19 cellular contexts compared by ENCODE assay signal in genomic region chr17:21228845-21229244, GRCh38. TPM values are rescaled to one million over a fixed set of nuclear protein-coding genes. Genes with fewer than 3 reads are reported as not detected.
DNase-seq lines count a peak whose midpoint lies in the region; ATAC-seq, FAIRE-seq and TF ChIP-seq lines count a peak whose summit lies in the region.
"Had no signal": no experiment of that assay in that cellular context is flagged by ENCODE, and none has a peak within 500 bp of the region (broad histone marks: within the 10 kb centered on the region; RNA-seq: fewer than 3 reads in every experiment).

No MANE protein-coding gene starts in this region.

- H3K27me3 Mint-ChIP-seq in endothelial cell (ENCODE audit: unreplicated experiment) = peaks cover 3% of the 10 kb centered on the region
- H3K27me3 Mint-ChIP-seq in activated CD4-positive, alpha-beta T cell treated with anti-CD3 and anti-CD28 coated beads, Interleukin-2, amount 10 ng/mL, durations not matched to agents 24 days and 14 days = no peaks in the 10 kb centered on the region
- H3K27me3 Mint-ChIP-seq: CD4-positive, alpha-beta memory T cell had no signal

- POLR2A ChIA-PET in A549 (lab: Yijun Ruan, JAX) (interaction anchor here (0.7 to 1.2 kb wide), 2 partner anchors 185 to 213 kb away, joined by 3 read pairs; no protein-coding TSS in a partner anchor), HCT116 (lab: Charles Lee) (no interaction called here)

- H3K9ac ChIP-seq in HCT116 (ENCODE audit: low read length) (no peak overlapping the region), skeletal muscle tissue (ENCODE audit: low read depth in 1 of 3, low read length in 3 of 3) (no peak overlapping the region)

- 89% methylated on average over 2 of the region's 2 CpGs for WGBS in A549 (ENCODE audit: missing lambda C conversion rate)

- H3K27ac Mint-ChIP-seq in endothelial cell (ENCODE audit: unreplicated experiment) = peak overlapping the region; percentile 64
- H3K27ac Mint-ChIP-seq in activated CD4-positive, alpha-beta T cell treated with anti-CD3 and anti-CD28 coated beads, Interleukin-2, amount 10 ng/mL, durations not matched to agents 24 days and 14 days = no peak overlapping the region

- no peaks in the 10 kb centered on the region for H4K20me1 ChIP-seq in HCT116 (ENCODE audit: insufficient read depth)

- H3K9me3 Mint-ChIP-seq in endothelial cell (ENCODE audit: unreplicated experiment) = no peaks in the 10 kb centered on the region
- no peaks in the 10 kb centered on the region for H3K9me3 Mint-ChIP-seq in activated CD4-positive, alpha-beta T cell treated with anti-CD3 and anti-CD28 coated beads, Interleukin-2, amount 10 ng/mL, durations not matched to agents 24 days and 14 days
- H3K9me3 Mint-ChIP-seq: GM23338 had no signal

- no peaks in the 10 kb centered on the region for H3K27me3 ChIP-seq in HCT116 (ENCODE audit: insufficient read depth, low read length)
- no peaks in the 10 kb centered on the region for H3K27me3 ChIP-seq in skeletal muscle tissue (ENCODE audit: control insufficient read depth in 3 of 3, insufficient read depth in 3 of 3, low read length in 3 of 3)

- RAD21 ChIA-PET in HCT116 (lab: Charles Lee; ENCODE audit: low non-redundant PET in 1 of 2, low total read pairs in 2 of 2, uncharacterized antibody in 2 of 2, unreplicated experiment in 2 of 2) = no interaction called here

- FAIRE-seq in A549 (lab: Jason Lieb, UNC) = no peak
- FAIRE-seq: GM12891, GM18507 had no signal

- H3K9me2 ChIP-seq in HCT116 (ENCODE audit: insufficient read depth) = no peaks in the 10 kb centered on the region

- no peak for TF ChIP-seq CTCF in A549 (IDR thresholded peaks at IDR 0.05)
- no peak for TF ChIP-seq CTCF in HCT116 (IDR thresholded peaks at IDR 0.05 in 2 of 3, conservative IDR thresholded peaks at IDR 0.05 in 1 of 3; ENCODE audit: borderline replicate concordance in 1 of 3, insufficient read depth in 1 of 3, low read depth in 2 of 3, low read length in 2 of 3)
- TF ChIP-seq CTCF in endothelial cell (IDR thresholded peaks at IDR 0.05; ENCODE audit: unreplicated experiment) = no peak

- intact Hi-C loops in HCT116 (cut with micrococcal nuclease) = no loop called here
- intact Hi-C loops in activated CD4-positive, alpha-beta T cell treated with anti-CD3 and anti-CD28 coated beads, Interleukin-2, amount 10 ng/mL, durations not matched to agents 24 days and 14 days (cut with micrococcal nuclease) = no loop called here

- CTCF ChIA-PET in A549 (lab: Yijun Ruan, JAX) = interaction anchor here (0.6 to 1.9 kb wide), 4 partner anchors 11 to 185 kb away, joined by 3 to 7 read pairs (median 3); no protein-coding TSS in a partner anchor
- CTCF ChIA-PET in HCT116 (lab: Charles Lee) = no interaction called here

- H3K79me2 ChIP-seq in HCT116 (ENCODE audit: insufficient read depth, low read length) = no peaks in the 10 kb centered on the region

- peak; percentile 9 to 36; a peak in 4 of 6 replicates for ATAC-seq in A549
- ATAC-seq in HCT116 = peak; percentile 23; the same call in 1 of the 2 replicates
- ATAC-seq in HG03457 (IDR thresholded peaks at IDR 0.05; ENCODE audit: unreplicated experiment) = no peak

- H3K9me3 ChIP-seq in A549 = no peaks in the 10 kb centered on the region
- H3K9me3 ChIP-seq in HCT116 (ENCODE audit: control insufficient read depth in 1 of 2, insufficient read depth in 1 of 2, low read depth in 1 of 2, low read length in 2 of 2) = no peaks in the 10 kb centered on the region
- H3K9me3 ChIP-seq in skeletal muscle tissue (ENCODE audit: control insufficient read depth in 3 of 3, low read length in 3 of 3) = peaks cover 0 to 3% (median 0%) of the 10 kb centered on the region in 3 donors
- H3K9me3 ChIP-seq: HAP-1 had no signal

- BruUV-seq in HCT116 (replicated peaks; lab: Mats Ljungman, UMichigan) = no TSS peak

- H3K4me2 ChIP-seq in A549 = no peak overlapping the region
- no peak overlapping the region for H3K4me2 ChIP-seq in HCT116 (ENCODE audit: low read length)
- H3K4me2 ChIP-seq: GM23338 had no signal

- no peak overlapping the region for H2AFZ ChIP-seq in HCT116 (ENCODE audit: low read depth, low read length, poor library complexity, severe bottlenecking)
- H2AFZ ChIP-seq: GM23338 had no signal

- H3K36me3 ChIP-seq in HCT116 (ENCODE audit: control insufficient read depth in 1 of 2, insufficient read depth in 2 of 2, low read length in 2 of 2) (no peaks in the 10 kb centered on the region), skeletal muscle tissue (ENCODE audit: control insufficient read depth in 3 of 3, insufficient read depth in 3 of 3, low read length in 3 of 3) (peaks cover 0 to 4% (median 0%) of the 10 kb centered on the region in 3 donors)
- H3K36me3 ChIP-seq: HAP-1 had no signal

- no peak for TF ChIP-seq POLR2A in A549 (IDR thresholded peaks at IDR 0.05; ENCODE audit: low read length)
- no peak for TF ChIP-seq POLR2A in HCT116 (IDR thresholded peaks at IDR 0.05; ENCODE audit: borderline replicate concordance, extremely low read depth, insufficient read depth, insufficient read length)

- DNase-seq in A549 (ENCODE audit: low read depth in 1 of 2, low spot score in 1 of 2) (no peak), HCT116 (ENCODE audit: low read depth, low spot score) (no peak), endothelial cell (ENCODE audit: low spot score) (peak; percentile 18), NCI-H1436 treated with DMSO at 0.1 percent for 48 hours (lab: John Stamatoyannopoulos, UW) (no peak)
- no peak for DNase-seq in activated CD4-positive, alpha-beta T cell treated with anti-CD3 and anti-CD28 coated beads, Interleukin-2, amount 10 ng/mL, durations not matched to agents 24 days and 14 days
- DNase-seq: 8988T; C1 segment of cervical spinal cord; Calu3; CD4-positive, alpha-beta memory T cell; COR-L47; DMS53; DMS79 treated with DMSO at 0.1 percent for 48 hours; GF-D8 had no signal

- H3K4me3 ChIP-seq in A549 = no peak overlapping the region
- H3K4me3 ChIP-seq in HCT116 (replicated peaks in 1 of 2; ENCODE audit: low read depth in 1 of 2, low read length in 2 of 2) = no peak overlapping the region
- no peak overlapping the region for H3K4me3 ChIP-seq in skeletal muscle tissue (ENCODE audit: low read length in 3 of 3)
- H3K4me3 ChIP-seq: GM23338, HAP-1 had no signal

- TF ChIP-seq RAD21 in A549 (conservative IDR thresholded peaks at IDR 0.05 in 1 of 2, IDR thresholded peaks at IDR 0.05 in 1 of 2) = no peak
- no peak for TF ChIP-seq RAD21 in HCT116 (IDR thresholded peaks at IDR 0.05; ENCODE audit: low read depth)

- H3K36me3 Mint-ChIP-seq in endothelial cell (ENCODE audit: low read depth, unreplicated experiment) = peaks cover 7% of the 10 kb centered on the region
- H3K36me3 Mint-ChIP-seq in activated CD4-positive, alpha-beta T cell treated with anti-CD3 and anti-CD28 coated beads, Interleukin-2, amount 10 ng/mL, durations not matched to agents 24 days and 14 days (ENCODE audit: low read depth) = no peaks in the 10 kb centered on the region
- H3K36me3 Mint-ChIP-seq: CD4-positive, alpha-beta memory T cell had no signal

- TF ChIP-seq EP300 in A549 (IDR thresholded peaks at IDR 0.05) = no peak

- H3K4me1 Mint-ChIP-seq in endothelial cell (ENCODE audit: unreplicated experiment) = peaks cover 21% of the 10 kb centered on the region
- no peaks in the 10 kb centered on the region for H3K4me1 Mint-ChIP-seq in activated CD4-positive, alpha-beta T cell treated with anti-CD3 and anti-CD28 coated beads, Interleukin-2, amount 10 ng/mL, durations not matched to agents 24 days and 14 days
- H3K4me1 Mint-ChIP-seq: CD4-positive, alpha-beta memory T cell; GM23338 had no signal

- no peaks in the 10 kb centered on the region for H3K4me1 ChIP-seq in A549
- H3K4me1 ChIP-seq in HCT116 (ENCODE audit: control insufficient read depth in 1 of 2, insufficient read depth in 2 of 2, low read length in 2 of 2) = no peaks in the 10 kb centered on the region
- peaks cover 13 to 18% (median 15%) of the 10 kb centered on the region in 3 donors for H3K4me1 ChIP-seq in skeletal muscle tissue (ENCODE audit: control insufficient read depth in 3 of 3, insufficient read depth in 3 of 3, low read length in 3 of 3)
- H3K4me1 ChIP-seq: HAP-1 had no signal

- H3K4me3 Mint-ChIP-seq in endothelial cell (ENCODE audit: unreplicated experiment) = no peak overlapping the region
- no peak overlapping the region for H3K4me3 Mint-ChIP-seq in activated CD4-positive, alpha-beta T cell treated with anti-CD3 and anti-CD28 coated beads, Interleukin-2, amount 10 ng/mL, durations not matched to agents 24 days and 14 days
- H3K4me3 Mint-ChIP-seq: CD4-positive, alpha-beta memory T cell; GM23338 had no signal

- H3K27ac ChIP-seq in A549 (no peak overlapping the region), HCT116 (ENCODE audit: low read depth, low read length) (no peak overlapping the region), skeletal muscle tissue (ENCODE audit: low read depth, low read length) (peak overlapping the region; percentile 55)

RNA-seq across cellular contexts. Expression of gene TMEM11, which starts 14.9 kb away (rescaled TPM):
- 57.7 and 61.4 TPM in 2 replicates for polyA plus RNA-seq in A549 (2011; rRNA removed)
- 131 and 134 TPM in 2 replicates for polyA plus RNA-seq in A549 (2012; cell fraction: cytosol; rRNA removed)
- 108 and 123 TPM in 2 replicates for polyA plus RNA-seq in A549 (2012; cell fraction: nucleus; rRNA removed)
- 61.0 to 69.5 TPM (median 62.0 TPM) in 3 replicates for polyA plus RNA-seq in A549 (2017; fragmentation: RNase III; extraction: RNeasy Plus Mini Kit Qiagen cat#74134 plus additional on column Dnase treatment)
- 77.3 and 77.6 TPM in 2 replicates for polyA minus RNA-seq in A549 (2011; rRNA and poly(A)+ RNA removed)
- 31.0 TPM for total RNA-seq in HCT116 (2021; ENCODE audit: unreplicated experiment)
- 30.7 and 34.6 TPM in 2 replicates for polyA plus RNA-seq in HCT116 (2012)
- 36.9 TPM for total RNA-seq in endothelial cell (ENCODE audit: unreplicated experiment)
- 20.9 TPM for total RNA-seq in skeletal muscle tissue
- total RNA-seq in activated CD4-positive, alpha-beta T cell treated with anti-CD3 and anti-CD28 coated beads, Interleukin-2, amount 10 ng/mL, durations not matched to agents 24 days and 14 days = 33.5 and 34.7 TPM in 2 replicates

RNA-seq across cellular contexts. Expression of gene NATD1, which starts 24.4 kb away (rescaled TPM):
- polyA plus RNA-seq in A549 (2011; rRNA removed) = 1.1 and 1.5 TPM in 2 replicates
- 0.61 and 1.0 TPM in 2 replicates for polyA plus RNA-seq in A549 (2012; cell fraction: cytosol; rRNA removed)
- polyA plus RNA-seq in A549 (2012; cell fraction: nucleus; rRNA removed) = 1.0 and 1.3 TPM in 2 replicates
- 1.0 to 1.6 TPM (median 1.3 TPM) in 3 replicates for polyA plus RNA-seq in A549 (2017; fragmentation: RNase III; extraction: RNeasy Plus Mini Kit Qiagen cat#74134 plus additional on column Dnase treatment)
- 1.3 and 1.5 TPM in 2 replicates for polyA minus RNA-seq in A549 (2011; rRNA and poly(A)+ RNA removed)
- total RNA-seq in HCT116 (2021; ENCODE audit: unreplicated experiment) = 3.1 TPM
- 2.2 and 2.7 TPM in 2 replicates for polyA plus RNA-seq in HCT116 (2012)
- total RNA-seq in endothelial cell (ENCODE audit: unreplicated experiment) = 30.3 TPM
- 3.7 TPM for total RNA-seq in skeletal muscle tissue
- 1.1 TPM in 2 replicates for total RNA-seq in activated CD4-positive, alpha-beta T cell treated with anti-CD3 and anti-CD28 coated beads, Interleukin-2, amount 10 ng/mL, durations not matched to agents 24 days and 14 days

RNA-seq across cellular contexts. Expression of gene MAP2K3, which starts 55.7 kb away (rescaled TPM):
- polyA plus RNA-seq in A549 (2011; rRNA removed) (13.9 and 25.0 TPM in 2 replicates), A549 (2017; fragmentation: RNase III; extraction: RNeasy Plus Mini Kit Qiagen cat#74134 plus additional on column Dnase treatment) (36.9 to 42.8 TPM (median 37.1 TPM) in 3 replicates)
- 53.0 and 68.6 TPM in 2 replicates for polyA plus RNA-seq in A549 (2012; cell fraction: cytosol; rRNA removed)
- 114 and 126 TPM in 2 replicates for polyA plus RNA-seq in A549 (2012; cell fraction: nucleus; rRNA removed)
- 28.0 and 35.0 TPM in 2 replicates for polyA minus RNA-seq in A549 (2011; rRNA and poly(A)+ RNA removed)
- total RNA-seq in HCT116 (2021; ENCODE audit: unreplicated experiment) (96.7 TPM), endothelial cell (ENCODE audit: unreplicated experiment) (65.8 TPM), skeletal muscle tissue (11.5 TPM)
- polyA plus RNA-seq in HCT116 (2012) = 74.4 and 85.1 TPM in 2 replicates
- total RNA-seq in activated CD4-positive, alpha-beta T cell treated with anti-CD3 and anti-CD28 coated beads, Interleukin-2, amount 10 ng/mL, durations not matched to agents 24 days and 14 days = 159 and 166 TPM in 2 replicates
